ENCODE assay signal across 41 cellular contexts in genomic region chr15:49556437-49556836, GRCh38.
"Had no signal": no experiment of that assay in that cellular context is flagged by ENCODE, and none has a peak within 500 bp of the region (broad histone marks: within the 10 kb centered on the region; RNA-seq: fewer than 3 reads in every experiment).

No MANE protein-coding gene starts in this region.

- H3K36me3 Mint-ChIP-seq: activated naive CD4-positive, alpha-beta T cell treated with anti-CD3 and anti-CD28 coated beads, Interleukin-2, amount 10 ng/mL, durations not matched to agents 7 days and 5 days had no signal

- H3K36me3 ChIP-seq: adrenal gland, ascending aorta, brain microvascular endothelial cell, breast epithelium, cardiac muscle cell had no signal

- H3K4me3 ChIP-seq: adrenal gland, ascending aorta, body of pancreas, breast epithelium, cardiac muscle cell had no signal

- H3K27ac Mint-ChIP-seq: activated naive CD4-positive, alpha-beta T cell treated with anti-CD3 and anti-CD28 coated beads for 36 hours; activated naive CD4-positive, alpha-beta T cell treated with anti-CD3 and anti-CD28 coated beads, Interleukin-2, amount 10 ng/mL, durations not matched to agents 7 days and 5 days; activated naive CD4-positive, alpha-beta T cell treated with anti-CD3 and anti-CD28 coated beads, Interleukin-2, amount 50 U/mL, for 24 hours; activated naive CD4-positive, alpha-beta T cell treated with anti-CD3 and anti-CD28 coated beads, Interleukin-2, amount 50 U/mL, for 72 hours; activated naive CD8-positive, alpha-beta T cell; activated naive CD8-positive, alpha-beta T cell treated with anti-CD3 and anti-CD28 coated beads for 36 hours; activated naive CD8-positive, alpha-beta T cell treated with anti-CD3 and anti-CD28 coated beads, Interleukin-2, amount 10 ng/mL, durations not matched to agents 7 days and 5 days; activated naive CD8-positive, alpha-beta T cell treated with anti-CD3 and anti-CD28 coated beads, Interleukin-2, amount 50 U/mL, for 24 hours; activated T-cell treated with anti-CD3 and anti-CD28 coated beads, Interleukin-2, amount 50 U/mL, for 24 hours; activated T-cell treated with anti-CD3 and anti-CD28 coated beads, Interleukin-2, amount 50 U/mL, for 72 hours; activated T-helper 1 cell treated with anti-CD3 and anti-CD28 coated beads, Interleukin-12 subunit alpha, Interleukin-12 subunit beta, Interleukin-2, Interleukin-4 antibody, amounts not matched to agents 30 ng/mL and 10 ng/mL and 1 ng/mL, durations not matched to agents 14 hours and 24 hours and 36 hours; activated T-helper 17 cell treated with anti-CD3 and anti-CD28 coated beads, Interleukin-2, amount 50 U/mL, for 72 hours; activated T-helper 2 cell treated with anti-CD3 and anti-CD28 coated beads, Interferon-gamma antibody, Interleukin-2, Interleukin-4, amounts not matched to agents 10 μg/mL and 5 μg/mL and 100 μg/mL, durations not matched to agents 14 hours and 24 hours and 36 hours; brain had no signal

- H3K27me3 Mint-ChIP-seq: activated naive CD4-positive, alpha-beta T cell treated with anti-CD3 and anti-CD28 coated beads, Interleukin-2, amount 10 ng/mL, durations not matched to agents 7 days and 5 days; activated naive CD4-positive, alpha-beta T cell treated with anti-CD3 and anti-CD28 coated beads, Interleukin-2, amount 50 U/mL, for 24 hours; activated naive CD8-positive, alpha-beta T cell treated with anti-CD3 and anti-CD28 coated beads, Interleukin-2, amount 10 ng/mL, durations not matched to agents 7 days and 5 days; activated naive CD8-positive, alpha-beta T cell treated with anti-CD3 and anti-CD28 coated beads, Interleukin-2, amount 50 U/mL, for 24 hours; activated T-cell treated with anti-CD3 and anti-CD28 coated beads, Interleukin-2, amount 50 U/mL, for 24 hours; activated T-helper 17 cell treated with anti-CD3 and anti-CD28 coated beads, Interleukin-2, amount 50 U/mL, for 72 hours had no signal

- ATAC-seq: activated naive CD4-positive, alpha-beta T cell treated with anti-CD3 and anti-CD28 coated beads, Interleukin-2, amount 50 U/mL, for 72 hours; activated naive CD8-positive, alpha-beta T cell treated with anti-CD3 and anti-CD28 coated beads, Interleukin-2, amount 50 U/mL, for 24 hours; activated T-cell treated with anti-CD3 and anti-CD28 coated beads, Interleukin-2, amount 50 U/mL, for 4 hours; activated T-cell treated with anti-CD3 and anti-CD28 coated beads, Interleukin-2, amount 50 U/mL, for 72 hours; activated T-helper 17 cell treated with anti-CD3 and anti-CD28 coated beads, Interleukin-2, amount 50 U/mL, for 72 hours; body of pancreas had no signal

- H3K4me3 Mint-ChIP-seq: activated naive CD4-positive, alpha-beta T cell treated with anti-CD3 and anti-CD28 coated beads for 36 hours; activated naive CD4-positive, alpha-beta T cell treated with anti-CD3 and anti-CD28 coated beads, Interleukin-2, amount 10 ng/mL, durations not matched to agents 7 days and 5 days; activated naive CD4-positive, alpha-beta T cell treated with anti-CD3 and anti-CD28 coated beads, Interleukin-2, amount 50 U/mL, for 24 hours; activated naive CD8-positive, alpha-beta T cell; activated naive CD8-positive, alpha-beta T cell treated with anti-CD3 and anti-CD28 coated beads for 36 hours; activated naive CD8-positive, alpha-beta T cell treated with anti-CD3 and anti-CD28 coated beads, Interleukin-2, amount 10 ng/mL, durations not matched to agents 7 days and 5 days; activated naive CD8-positive, alpha-beta T cell treated with anti-CD3 and anti-CD28 coated beads, Interleukin-2, amount 50 U/mL, for 24 hours; activated T-cell treated with anti-CD3 and anti-CD28 coated beads, Interleukin-2, amount 50 U/mL, for 24 hours; activated T-cell treated with anti-CD3 and anti-CD28 coated beads, Interleukin-2, amount 50 U/mL, for 4 hours; activated T-cell treated with anti-CD3 and anti-CD28 coated beads, Interleukin-2, amount 50 U/mL, for 72 hours; activated T-helper 1 cell treated with anti-CD3 and anti-CD28 coated beads, Interleukin-12 subunit alpha, Interleukin-12 subunit beta, Interleukin-2, Interleukin-4 antibody, amounts not matched to agents 30 ng/mL and 10 ng/mL and 1 ng/mL, durations not matched to agents 14 hours and 24 hours and 36 hours; activated T-helper 17 cell treated with anti-CD3 and anti-CD28 coated beads, Interleukin-2, amount 50 U/mL, for 72 hours; brain; central memory CD8-positive, alpha-beta T cell had no signal

- H3K4me1 Mint-ChIP-seq: activated naive CD4-positive, alpha-beta T cell treated with anti-CD3 and anti-CD28 coated beads, Interleukin-2, amount 10 ng/mL, durations not matched to agents 7 days and 5 days; activated naive CD4-positive, alpha-beta T cell treated with anti-CD3 and anti-CD28 coated beads, Interleukin-2, amount 50 U/mL, for 24 hours; activated naive CD8-positive, alpha-beta T cell treated with anti-CD3 and anti-CD28 coated beads for 36 hours; activated naive CD8-positive, alpha-beta T cell treated with anti-CD3 and anti-CD28 coated beads, Interleukin-2, amount 10 ng/mL, durations not matched to agents 7 days and 5 days; activated naive CD8-positive, alpha-beta T cell treated with anti-CD3 and anti-CD28 coated beads, Interleukin-2, amount 50 U/mL, for 24 hours; activated T-helper 17 cell treated with anti-CD3 and anti-CD28 coated beads, Interleukin-2, amount 50 U/mL, for 72 hours; brain; central memory CD8-positive, alpha-beta T cell had no signal

- H3K27ac ChIP-seq: adrenal gland, ascending aorta, body of pancreas, brain microvascular endothelial cell, breast epithelium, cardiac muscle cell had no signal

- H3K9me3 ChIP-seq: adrenal gland had no signal

- H3K4me1 ChIP-seq: adrenal gland, ascending aorta, body of pancreas, breast epithelium had no signal

- DNase-seq: activated effector memory CD4-positive, alpha-beta T cell treated with anti-CD3 and anti-CD28 coated beads, Interleukin-2, amount 50 U/mL, for 16 hours; activated effector memory CD4-positive, alpha-beta T cell treated with Interleukin-2 at 50 U/mL for 16 hours; activated gamma-delta T cell; activated gamma-delta T cell treated with Interleukin-2 at 50 U/mL for 16 hours; activated naive CD4-positive, alpha-beta T cell; activated naive CD4-positive, alpha-beta T cell treated with anti-CD3 and anti-CD28 coated beads for 36 hours; activated naive CD4-positive, alpha-beta T cell treated with anti-CD3 and anti-CD28 coated beads, Interleukin-2, amount 10 ng/mL, durations not matched to agents 7 days and 5 days; activated naive CD4-positive, alpha-beta T cell treated with anti-CD3 and anti-CD28 coated beads, Interleukin-2, amount 50 U/mL, for 16 hours; activated naive CD4-positive, alpha-beta T cell treated with Interleukin-2 at 50 U/mL for 16 hours; activated naive CD8-positive, alpha-beta T cell treated with anti-CD3 and anti-CD28 coated beads for 36 hours; activated naive CD8-positive, alpha-beta T cell treated with anti-CD3 and anti-CD28 coated beads, Interleukin-2, amount 10 ng/mL, durations not matched to agents 7 days and 5 days; activated naive CD8-positive, alpha-beta T cell treated with anti-CD3 and anti-CD28 coated beads, Interleukin-2, amount 50 U/mL, for 24 hours; activated T-cell treated with anti-CD3 and anti-CD28 coated beads for 4 hours; activated T-cell treated with anti-CD3 and anti-CD28 coated beads, Interleukin-2, amount 50 U/mL, for 1 hour; activated T-cell treated with anti-CD3 and anti-CD28 coated beads, Interleukin-2, amount 50 U/mL, for 24 hours; activated T-cell treated with anti-CD3 and anti-CD28 coated beads, Interleukin-2, amount 50 U/mL, for 4 hours; activated T-cell treated with anti-CD3 and anti-CD28 coated beads, Interleukin-2, amount 50 U/mL, for 48 hours; activated T-cell treated with anti-CD3 and anti-CD28 coated beads, Interleukin-2, amount 50 U/mL, for 72 hours; adrenal gland; amniotic stem cell; amygdala; anterior cingulate cortex; aorta; body of pancreas; brain microvascular endothelial cell; caudate nucleus; central memory CD4-positive, alpha-beta T cell; cerebellar nuclear complex had no signal

- FAIRE-seq: astrocyte, bronchial epithelial cell had no signal

- H3K27me3 ChIP-seq: adrenal gland, ascending aorta, body of pancreas, brain microvascular endothelial cell, breast epithelium, cardiac muscle cell had no signal
